Comparison of ENCODE assay signal across 1 cellular context in genomic region chr19:47801270-47801669, GRCh38.
TF ChIP-seq lines count a peak whose summit lies in the region.

No MANE protein-coding gene starts in this region.

TF ChIP-seq in K562, 482 proteins besides CTCF, POLR2A, EP300 and RAD21:
- TF ChIP-seq POLR2B (IDR thresholded peaks at IDR 0.05; ENCODE audit: low read depth, partially characterized antibody): no peak
- peak; percentile 44; the same call in 1 of the 2 replicates for TF ChIP-seq TRIM28 (IDR thresholded peaks at IDR 0.05)
- TF ChIP-seq SMARCE1 (IDR thresholded peaks at IDR 0.05): no peak
- TF ChIP-seq SIX5 (IDR thresholded peaks at IDR 0.05; ENCODE audit: borderline replicate concordance in 1 of 2, insufficient read depth in 1 of 2, low read depth in 1 of 2, low read length in 2 of 2): no peak
- TF ChIP-seq, protein P1, sequence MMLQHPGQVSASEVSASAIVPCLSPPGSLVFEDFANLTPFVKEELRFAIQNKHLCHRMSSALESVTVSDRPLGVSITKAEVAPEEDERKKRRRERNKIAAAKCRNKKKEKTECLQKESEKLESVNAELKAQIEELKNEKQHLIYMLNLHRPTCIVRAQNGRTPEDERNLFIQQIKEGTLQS (IDR thresholded peaks at IDR 0.05): no peak
- TF ChIP-seq, protein P1 (CRISPR knock-in tag; conservative IDR thresholded peaks at IDR 0.05): no peak
- TF ChIP-seq RBM25 (IDR thresholded peaks at IDR 0.05; ENCODE audit: low read depth, low read length, severe bottlenecking): peak; percentile 45
- TF ChIP-seq RBM39 (optimal IDR thresholded peaks at IDR 0.05; ENCODE audit: low read depth, low read length): no peak
- peak; percentile 72; the same call in 1 of the 2 replicates for TF ChIP-seq ZNF184 (CRISPR knock-in tag; IDR thresholded peaks at IDR 0.05)
- no peak for TF ChIP-seq KLF16 (IDR thresholded peaks at IDR 0.05)
